In the genomic region with DNA sequence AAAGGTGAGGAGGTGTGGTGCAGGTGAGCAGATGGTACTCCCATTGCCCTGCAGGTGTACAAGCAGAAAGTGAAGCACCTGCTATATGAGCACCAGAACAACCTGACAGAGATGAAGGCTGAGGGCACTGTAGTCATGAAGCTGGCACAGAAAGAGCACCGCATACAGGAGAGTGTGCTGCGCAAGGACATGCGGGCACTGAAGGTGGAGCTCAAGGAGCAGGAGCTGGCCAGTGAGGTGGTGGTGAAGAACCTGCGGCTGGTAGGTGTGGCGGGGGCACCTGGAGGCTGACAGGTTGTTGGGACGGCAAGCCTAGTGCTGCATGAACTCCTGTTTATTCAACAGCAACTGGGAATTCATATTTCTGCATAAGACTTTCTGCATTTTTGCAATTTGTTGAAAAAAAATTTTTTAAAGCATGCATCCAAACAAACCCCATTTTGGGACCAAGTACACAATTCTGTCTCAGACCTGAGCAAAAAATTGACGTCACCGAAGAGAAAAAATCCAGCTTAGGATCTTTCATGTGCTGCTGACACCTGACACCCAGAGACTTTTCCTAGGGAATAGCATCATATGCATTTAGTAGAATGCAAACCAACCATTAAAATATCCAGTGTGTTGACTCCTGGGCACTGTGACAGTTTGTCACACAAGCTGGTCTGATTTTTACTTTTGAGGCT, we compare ENCODE assay signal across 17 cellular contexts. TPM values are rescaled to one million over a fixed set of nuclear protein-coding genes. Genes with fewer than 3 reads are reported as not detected.
DNase-seq lines count a peak whose midpoint lies in the region; ATAC-seq and TF ChIP-seq lines count a peak whose summit lies in the region.
"Had no signal": no experiment of that assay in that cellular context is flagged by ENCODE, and none has a peak within 500 bp of the region (broad histone marks: within the 10 kb centered on the region; RNA-seq: fewer than 3 reads in every experiment).

No MANE protein-coding gene starts in this region.

- H3K27me3 Mint-ChIP-seq in neural crest cell (ENCODE audit: low read depth), result peaks cover 45% of the 10 kb centered on the region
- H3K27me3 Mint-ChIP-seq: CD4-positive, alpha-beta memory T cell; progenitor cell of endocrine pancreas had no signal

- no peak for ATAC-seq in GM18907 (IDR thresholded peaks at IDR 0.05; ENCODE audit: unreplicated experiment)
- ATAC-seq: left lobe of liver had no signal

- H3K4me3 ChIP-seq in cardiac fibroblast (replicated peaks in 1 of 2; ENCODE audit: low read depth in 2 of 2, low read length in 2 of 2) (no peak overlapping the region), testis (no peak overlapping the region)
- H3K4me3 ChIP-seq: thoracic aorta had no signal

- peaks cover 17% of the 10 kb centered on the region for H3K4me1 Mint-ChIP-seq in neural crest cell

- no peak overlapping the region for H3K27ac ChIP-seq in testis

- intact Hi-C loops in testis (cut with DNase I; ENCODE audit: low total_unique reads), result no loop called here

- 72 to 75% methylated on average over 8 of the region's 8 CpGs for WGBS in testis, 2 donors

- no peak for TF ChIP-seq CTCF in cardiac fibroblast (IDR thresholded peaks at IDR 0.05; ENCODE audit: low read depth, low read length)
- TF ChIP-seq CTCF in neural crest cell (conservative IDR thresholded peaks at IDR 0.05), result no peak
- no peak for TF ChIP-seq CTCF in testis (IDR thresholded peaks at IDR 0.05)

- H3K36me3 Mint-ChIP-seq in neural crest cell (ENCODE audit: low read depth), result peaks cover 7% of the 10 kb centered on the region

- no peaks in the 10 kb centered on the region for H3K36me3 ChIP-seq in testis (ENCODE audit: low read depth, missing control alignments)

- peaks cover 2% of the 10 kb centered on the region for H3K4me1 ChIP-seq in testis

- DNase-seq in EH (ENCODE audit: low read depth) (peak; percentile 62), NAMALWA (ENCODE audit: low spot score) (peak; percentile 47), cardiac fibroblast (ENCODE audit: low read depth in 2 of 2) (peak; percentile 34 to 51), neural crest cell (ENCODE audit: low read depth, low spot score) (no peak), OCI-M2 (lab: John Stamatoyannopoulos, UW; ENCODE audit: unreplicated experiment) (no peak), testis (no peak)
- DNase-seq: activated CD4-positive, alpha-beta T cell treated with anti-CD3 and anti-CD28 coated beads, Interleukin-2, amount 50 U/mL, for 48 hours; activated gamma-delta T cell treated with Interleukin-2 at 50 U/mL for 16 hours; CD4-positive, alpha-beta memory T cell; GDM1; NCI-H1694; NCI-H526 had no signal

- H3K9me3 Mint-ChIP-seq in neural crest cell, result peaks cover 8% of the 10 kb centered on the region
- H3K9me3 Mint-ChIP-seq: CD4-positive, alpha-beta memory T cell had no signal

- H3K9me3 ChIP-seq in testis, result no peaks in the 10 kb centered on the region
- H3K9me3 ChIP-seq: thoracic aorta had no signal

- peak overlapping the region; percentile 84 for H3K4me3 Mint-ChIP-seq in neural crest cell
- H3K4me3 Mint-ChIP-seq: CD4-positive, alpha-beta memory T cell had no signal

- no peaks in the 10 kb centered on the region for H3K27me3 ChIP-seq in testis

- H3K27ac Mint-ChIP-seq in neural crest cell (ENCODE audit: unreplicated experiment), result no peak overlapping the region
- H3K27ac Mint-ChIP-seq: progenitor cell of endocrine pancreas had no signal

- TF ChIP-seq POLR2A in testis (IDR thresholded peaks at IDR 0.05), result no peak

RNA-seq across cellular contexts. Expression of a gene that starts 13.5 kb away (rescaled TPM):
- total RNA-seq in neural crest cell, result 4.9 and 5.6 TPM in 2 replicates
- total RNA-seq in testis, result 1 to 10 TPM; 4.7 to 5.1 TPM
- polyA plus RNA-seq in testis (ENCODE audit: insufficient read depth, low read depth, low replicate concordance), result 2.3 TPM

RNA-seq across cellular contexts. Expression of a gene that starts 44.3 kb away (rescaled TPM):
- total RNA-seq in neural crest cell, result not detected in 2 replicates
- 10 to 100 TPM in 1 of 2 donors, 1 to 10 TPM in 1; 1.8 to 10.2 TPM for total RNA-seq in testis
- 4.2 TPM for polyA plus RNA-seq in testis (ENCODE audit: insufficient read depth, low read depth, low replicate concordance)
- total RNA-seq: CD4-positive, alpha-beta memory T cell; cerebellum; left lobe of liver; progenitor cell of endocrine pancreas; thoracic aorta had no signal
- polyA plus RNA-seq: CD4-positive, alpha-beta memory T cell had no signal

Comparison
In these comparisons a context has a peak if more than half of its experiments do, and no peak if none do; other contexts are left out.
1. DNase-seq: peak in EH (single experiment), NAMALWA (single experiment) and cardiac fibroblast (2 of 2); none in neural crest cell (single experiment), OCI-M2 (single experiment) and testis (single experiment).